36 cellular contexts compared by ENCODE assay signal in genomic region chr1:233215135-233215722, GRCh38.
"Had no signal": no experiment of that assay in that cellular context is flagged by ENCODE, and none has a peak within 500 bp of the region (broad histone marks: within the 10 kb centered on the region; RNA-seq: fewer than 3 reads in every experiment).

No MANE protein-coding gene starts in this region.

- H3K4me1 ChIP-seq: body of pancreas had no signal

- H3K27ac ChIP-seq: body of pancreas, PC-9, RWPE1 had no signal

- H3K36me3 ChIP-seq: MG63 had no signal

- ATAC-seq: activated CD4-positive, alpha-beta T cell treated with anti-CD3 and anti-CD28 coated beads for 36 hours; activated CD8-positive, alpha-beta memory T cell treated with anti-CD3 and anti-CD28 coated beads, Interleukin-2, amount 10 ng/mL, durations not matched to agents 7 days and 5 days; body of pancreas; Right ventricle myocardium inferior had no signal

- H3K9me3 ChIP-seq: body of pancreas, MG63 had no signal

- H3K4me3 ChIP-seq: body of pancreas, MG63, PC-9 had no signal

- H3K27me3 ChIP-seq: body of pancreas, MG63 had no signal

- FAIRE-seq: astrocyte, bronchial epithelial cell, RCC 7860 had no signal

- DNase-seq: activated CD4-positive, alpha-beta memory T cell treated with anti-CD3 and anti-CD28 coated beads, Interleukin-2, amount 10 ng/mL, durations not matched to agents 7 days and 5 days; activated CD4-positive, alpha-beta T cell treated with anti-CD3 and anti-CD28 coated beads for 36 hours; activated CD4-positive, alpha-beta T cell treated with anti-CD3 and anti-CD28 coated beads, Interleukin-2, amount 50 U/mL, for 1 hour; activated CD8-positive, alpha-beta memory T cell treated with anti-CD3 and anti-CD28 coated beads for 24 hours; activated CD8-positive, alpha-beta memory T cell treated with anti-CD3 and anti-CD28 coated beads, Interleukin-2, amount 10 ng/mL, durations not matched to agents 7 days and 5 days; activated CD8-positive, alpha-beta memory T cell treated with anti-CD3 and anti-CD28 coated beads, Interleukin-2, amount 50 U/mL, for 48 hours; activated effector memory CD4-positive, alpha-beta T cell treated with Interleukin-2 at 50 U/mL for 16 hours; activated naive CD4-positive, alpha-beta T cell treated with anti-CD3 and anti-CD28 coated beads, Interleukin-2, amount 50 U/mL, for 16 hours; activated naive CD8-positive, alpha-beta T cell treated with anti-CD3 and anti-CD28 coated beads, Interleukin-2, amount 10 ng/mL, durations not matched to agents 7 days and 5 days; activated T-cell treated with anti-CD3 and anti-CD28 coated beads, Interleukin-2, amount 50 U/mL, for 48 hours; body of pancreas; caudate nucleus; cerebellar nuclear complex; Karpas-422; KBM-7; MG63; NCI-H1048; NCI-H1105 treated with DMSO at 0.1 percent for 48 hours; NCI-H1436; NCI-H1694; NCI-H1930; NCI-H2081 treated with DMSO at 0.1 percent for 48 hours; NCI-H226; NCI-H446 treated with DMSO at 0.1 percent for 48 hours; NCI-H524 treated with DMSO at 0.1 percent for 48 hours; NCI-H748 treated with DMSO at 0.1 percent for 48 hours; NK-92 treated with Interleukin-12 subunit alpha and Interleukin-12 subunit beta, amount 100 ng/mL, for 24 hours; PC-9; SIG-M5; SW 1271; T1000 had no signal
